ENCODE assay signal across 1 cellular context in the genomic region with DNA sequence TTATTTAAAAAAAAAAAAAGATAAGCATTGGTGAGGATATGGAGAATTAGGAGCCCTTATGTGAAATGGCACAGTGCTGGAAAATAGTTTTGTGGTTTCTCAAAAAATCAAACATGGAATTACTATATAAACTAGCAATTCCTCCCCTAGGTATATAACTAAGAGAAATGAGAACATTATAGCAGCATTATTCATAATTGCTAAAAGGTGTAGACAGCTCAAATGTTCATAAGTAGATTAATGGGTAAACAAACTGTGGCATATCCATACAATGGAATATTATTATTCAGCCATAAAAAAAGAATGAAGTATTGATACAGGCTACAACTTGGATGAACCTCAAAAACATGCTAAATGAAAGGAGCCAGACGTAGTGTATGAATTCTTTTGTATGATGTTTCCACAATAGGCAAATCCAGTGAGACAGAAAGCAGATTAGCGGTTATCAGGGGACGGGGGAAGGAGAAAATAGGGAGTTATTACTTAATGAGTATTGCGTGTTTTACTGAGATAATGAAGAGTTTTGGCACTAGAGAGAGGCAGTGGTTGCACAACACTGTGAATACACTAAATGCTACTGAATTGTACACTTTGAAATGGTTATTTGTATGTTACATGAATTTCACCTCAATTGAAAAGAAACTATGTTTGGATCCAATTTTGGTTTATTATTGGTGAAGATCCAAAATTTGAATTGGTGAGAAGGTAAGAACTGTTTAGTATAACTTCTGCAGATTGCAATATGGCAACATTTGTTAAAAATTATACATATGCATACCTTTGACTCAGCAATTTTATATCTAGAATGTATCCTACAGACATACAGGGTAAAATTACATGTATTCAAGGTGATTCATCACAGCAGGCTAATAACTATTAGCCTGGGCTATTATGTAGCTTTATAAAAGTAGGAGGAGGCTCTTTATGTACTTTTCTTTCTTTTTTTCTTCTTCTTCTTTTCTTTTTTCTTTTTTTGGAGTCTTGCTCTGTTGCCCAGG.
A peak's percentile ranks its signal among the peaks of the same experiment; 100 is the strongest.
TF ChIP-seq lines count a peak whose summit lies in the region.

No MANE protein-coding gene starts in this region.

TF ChIP-seq in K562, 482 proteins besides CTCF, POLR2A, EP300 and RAD21 (continued from another document and continues in another):
- TF ChIP-seq, protein P1, sequence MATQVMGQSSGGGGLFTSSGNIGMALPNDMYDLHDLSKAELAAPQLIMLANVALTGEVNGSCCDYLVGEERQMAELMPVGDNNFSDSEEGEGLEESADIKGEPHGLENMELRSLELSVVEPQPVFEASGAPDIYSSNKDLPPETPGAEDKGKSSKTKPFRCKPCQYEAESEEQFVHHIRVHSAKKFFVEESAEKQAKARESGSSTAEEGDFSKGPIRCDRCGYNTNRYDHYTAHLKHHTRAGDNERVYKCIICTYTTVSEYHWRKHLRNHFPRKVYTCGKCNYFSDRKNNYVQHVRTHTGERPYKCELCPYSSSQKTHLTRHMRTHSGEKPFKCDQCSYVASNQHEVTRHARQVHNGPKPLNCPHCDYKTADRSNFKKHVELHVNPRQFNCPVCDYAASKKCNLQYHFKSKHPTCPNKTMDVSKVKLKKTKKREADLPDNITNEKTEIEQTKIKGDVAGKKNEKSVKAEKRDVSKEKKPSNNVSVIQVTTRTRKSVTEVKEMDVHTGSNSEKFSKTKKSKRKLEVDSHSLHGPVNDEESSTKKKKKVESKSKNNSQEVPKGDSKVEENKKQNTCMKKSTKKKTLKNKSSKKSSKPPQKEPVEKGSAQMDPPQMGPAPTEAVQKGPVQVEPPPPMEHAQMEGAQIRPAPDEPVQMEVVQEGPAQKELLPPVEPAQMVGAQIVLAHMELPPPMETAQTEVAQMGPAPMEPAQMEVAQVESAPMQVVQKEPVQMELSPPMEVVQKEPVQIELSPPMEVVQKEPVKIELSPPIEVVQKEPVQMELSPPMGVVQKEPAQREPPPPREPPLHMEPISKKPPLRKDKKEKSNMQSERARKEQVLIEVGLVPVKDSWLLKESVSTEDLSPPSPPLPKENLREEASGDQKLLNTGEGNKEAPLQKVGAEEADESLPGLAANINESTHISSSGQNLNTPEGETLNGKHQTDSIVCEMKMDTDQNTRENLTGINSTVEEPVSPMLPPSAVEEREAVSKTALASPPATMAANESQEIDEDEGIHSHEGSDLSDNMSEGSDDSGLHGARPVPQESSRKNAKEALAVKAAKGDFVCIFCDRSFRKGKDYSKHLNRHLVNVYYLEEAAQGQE (CRISPR knock-in tag; IDR thresholded peaks at IDR 0.05; ENCODE audit: low read depth) = no peak
- TF ChIP-seq, protein P2, sequence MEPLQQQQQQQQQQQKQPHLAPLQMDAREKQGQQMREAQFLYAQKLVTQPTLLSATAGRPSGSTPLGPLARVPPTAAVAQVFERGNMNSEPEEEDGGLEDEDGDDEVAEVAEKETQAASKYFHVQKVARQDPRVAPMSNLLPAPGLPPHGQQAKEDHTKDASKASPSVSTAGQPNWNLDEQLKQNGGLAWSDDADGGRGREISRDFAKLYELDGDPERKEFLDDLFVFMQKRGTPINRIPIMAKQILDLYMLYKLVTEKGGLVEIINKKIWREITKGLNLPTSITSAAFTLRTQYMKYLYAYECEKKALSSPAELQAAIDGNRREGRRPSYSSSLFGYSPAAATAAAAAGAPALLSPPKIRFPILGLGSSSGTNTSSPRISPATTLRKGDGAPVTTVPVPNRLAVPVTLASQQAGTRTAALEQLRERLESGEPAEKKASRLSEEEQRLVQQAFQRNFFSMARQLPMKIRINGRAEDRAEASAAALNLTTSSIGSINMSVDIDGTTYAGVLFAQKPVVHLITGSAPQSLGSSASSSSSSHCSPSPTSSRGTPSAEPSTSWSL (CRISPR knock-in tag; IDR thresholded peaks at IDR 0.05; ENCODE audit: borderline replicate concordance) = no peak
- TF ChIP-seq ASH1L (IDR thresholded peaks at IDR 0.05; ENCODE audit: borderline replicate concordance, low read depth, partially characterized antibody) (no peak), HMG20B (CRISPR knock-in tag; IDR thresholded peaks at IDR 0.05) (no peak), BACH1 (tag; IDR thresholded peaks at IDR 0.05) (peak; percentile 55; the same call in 1 of the 2 replicates), TAF7 (tag; IDR thresholded peaks at IDR 0.05) (no peak), FIP1L1 (IDR thresholded peaks at IDR 0.05; ENCODE audit: low read depth, low read length, poor library complexity, severe bottlenecking) (no peak), RBM22 (IDR thresholded peaks at IDR 0.05; ENCODE audit: low read depth, low read length, poor library complexity, severe bottlenecking) (no peak), CBX1 (IDR thresholded peaks at IDR 0.05; ENCODE audit: low read depth) (no peak), GATAD2B (IDR thresholded peaks at IDR 0.05; ENCODE audit: borderline replicate concordance) (no peak), PHB (CRISPR knock-in tag; IDR thresholded peaks at IDR 0.05) (no peak), EHMT2 (IDR thresholded peaks at IDR 0.05) (no peak), MAFK (IDR thresholded peaks at IDR 0.05; ENCODE audit: low read length) (peak; percentile 75), KDM5B (IDR thresholded peaks at IDR 0.05; ENCODE audit: insufficient replicate concordance, low read depth, low read length) (no peak), CTBP1 (IDR thresholded peaks at IDR 0.05; ENCODE audit: borderline replicate concordance) (no peak), EP400 (IDR thresholded peaks at IDR 0.05) (0 out of 2 replicates have a peak, but pooled peaks have one; percentile 30), PTTG1 (tag; IDR thresholded peaks at IDR 0.05; ENCODE audit: low read depth) (no peak), SMARCA4 (IDR thresholded peaks at IDR 0.05) (peak; percentile 87), ZEB2 (IDR thresholded peaks at IDR 0.05) (no peak), RBM25 (IDR thresholded peaks at IDR 0.05; ENCODE audit: low read depth, low read length, severe bottlenecking) (no peak), KDM1A (IDR thresholded peaks at IDR 0.05) (peak; percentile 84 to 88), CBX8 (IDR thresholded peaks at IDR 0.05; ENCODE audit: borderline replicate concordance, extremely low read depth, low read depth, low read length, poor library complexity, severe bottlenecking) (no peak)
- TF ChIP-seq, protein P3, sequence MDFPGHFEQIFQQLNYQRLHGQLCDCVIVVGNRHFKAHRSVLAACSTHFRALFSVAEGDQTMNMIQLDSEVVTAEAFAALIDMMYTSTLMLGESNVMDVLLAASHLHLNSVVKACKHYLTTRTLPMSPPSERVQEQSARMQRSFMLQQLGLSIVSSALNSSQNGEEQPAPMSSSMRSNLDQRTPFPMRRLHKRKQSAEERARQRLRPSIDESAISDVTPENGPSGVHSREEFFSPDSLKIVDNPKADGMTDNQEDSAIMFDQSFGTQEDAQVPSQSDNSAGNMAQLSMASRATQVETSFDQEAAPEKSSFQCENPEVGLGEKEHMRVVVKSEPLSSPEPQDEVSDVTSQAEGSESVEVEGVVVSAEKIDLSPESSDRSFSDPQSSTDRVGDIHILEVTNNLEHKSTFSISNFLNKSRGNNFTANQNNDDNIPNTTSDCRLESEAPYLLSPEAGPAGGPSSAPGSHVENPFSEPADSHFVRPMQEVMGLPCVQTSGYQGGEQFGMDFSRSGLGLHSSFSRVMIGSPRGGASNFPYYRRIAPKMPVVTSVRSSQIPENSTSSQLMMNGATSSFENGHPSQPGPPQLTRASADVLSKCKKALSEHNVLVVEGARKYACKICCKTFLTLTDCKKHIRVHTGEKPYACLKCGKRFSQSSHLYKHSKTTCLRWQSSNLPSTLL (IDR thresholded peaks at IDR 0.05) = no peak
- TF ChIP-seq, protein P4, sequence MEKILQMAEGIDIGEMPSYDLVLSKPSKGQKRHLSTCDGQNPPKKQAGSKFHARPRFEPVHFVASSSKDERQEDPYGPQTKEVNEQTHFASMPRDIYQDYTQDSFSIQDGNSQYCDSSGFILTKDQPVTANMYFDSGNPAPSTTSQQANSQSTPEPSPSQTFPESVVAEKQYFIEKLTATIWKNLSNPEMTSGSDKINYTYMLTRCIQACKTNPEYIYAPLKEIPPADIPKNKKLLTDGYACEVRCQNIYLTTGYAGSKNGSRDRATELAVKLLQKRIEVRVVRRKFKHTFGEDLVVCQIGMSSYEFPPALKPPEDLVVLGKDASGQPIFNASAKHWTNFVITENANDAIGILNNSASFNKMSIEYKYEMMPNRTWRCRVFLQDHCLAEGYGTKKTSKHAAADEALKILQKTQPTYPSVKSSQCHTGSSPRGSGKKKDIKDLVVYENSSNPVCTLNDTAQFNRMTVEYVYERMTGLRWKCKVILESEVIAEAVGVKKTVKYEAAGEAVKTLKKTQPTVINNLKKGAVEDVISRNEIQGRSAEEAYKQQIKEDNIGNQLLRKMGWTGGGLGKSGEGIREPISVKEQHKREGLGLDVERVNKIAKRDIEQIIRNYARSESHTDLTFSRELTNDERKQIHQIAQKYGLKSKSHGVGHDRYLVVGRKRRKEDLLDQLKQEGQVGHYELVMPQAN (IDR thresholded peaks at IDR 0.05; ENCODE audit: borderline replicate concordance) = no peak
- TF ChIP-seq, protein P5, sequence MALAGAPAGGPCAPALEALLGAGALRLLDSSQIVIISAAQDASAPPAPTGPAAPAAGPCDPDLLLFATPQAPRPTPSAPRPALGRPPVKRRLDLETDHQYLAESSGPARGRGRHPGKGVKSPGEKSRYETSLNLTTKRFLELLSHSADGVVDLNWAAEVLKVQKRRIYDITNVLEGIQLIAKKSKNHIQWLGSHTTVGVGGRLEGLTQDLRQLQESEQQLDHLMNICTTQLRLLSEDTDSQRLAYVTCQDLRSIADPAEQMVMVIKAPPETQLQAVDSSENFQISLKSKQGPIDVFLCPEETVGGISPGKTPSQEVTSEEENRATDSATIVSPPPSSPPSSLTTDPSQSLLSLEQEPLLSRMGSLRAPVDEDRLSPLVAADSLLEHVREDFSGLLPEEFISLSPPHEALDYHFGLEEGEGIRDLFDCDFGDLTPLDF (CRISPR knock-in tag; IDR thresholded peaks at IDR 0.05) = no peak
- TF ChIP-seq, protein P6, sequence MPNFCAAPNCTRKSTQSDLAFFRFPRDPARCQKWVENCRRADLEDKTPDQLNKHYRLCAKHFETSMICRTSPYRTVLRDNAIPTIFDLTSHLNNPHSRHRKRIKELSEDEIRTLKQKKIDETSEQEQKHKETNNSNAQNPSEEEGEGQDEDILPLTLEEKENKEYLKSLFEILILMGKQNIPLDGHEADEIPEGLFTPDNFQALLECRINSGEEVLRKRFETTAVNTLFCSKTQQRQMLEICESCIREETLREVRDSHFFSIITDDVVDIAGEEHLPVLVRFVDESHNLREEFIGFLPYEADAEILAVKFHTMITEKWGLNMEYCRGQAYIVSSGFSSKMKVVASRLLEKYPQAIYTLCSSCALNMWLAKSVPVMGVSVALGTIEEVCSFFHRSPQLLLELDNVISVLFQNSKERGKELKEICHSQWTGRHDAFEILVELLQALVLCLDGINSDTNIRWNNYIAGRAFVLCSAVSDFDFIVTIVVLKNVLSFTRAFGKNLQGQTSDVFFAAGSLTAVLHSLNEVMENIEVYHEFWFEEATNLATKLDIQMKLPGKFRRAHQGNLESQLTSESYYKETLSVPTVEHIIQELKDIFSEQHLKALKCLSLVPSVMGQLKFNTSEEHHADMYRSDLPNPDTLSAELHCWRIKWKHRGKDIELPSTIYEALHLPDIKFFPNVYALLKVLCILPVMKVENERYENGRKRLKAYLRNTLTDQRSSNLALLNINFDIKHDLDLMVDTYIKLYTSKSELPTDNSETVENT (CRISPR knock-in tag; IDR thresholded peaks at IDR 0.05) = no peak
- TF ChIP-seq, protein P7, sequence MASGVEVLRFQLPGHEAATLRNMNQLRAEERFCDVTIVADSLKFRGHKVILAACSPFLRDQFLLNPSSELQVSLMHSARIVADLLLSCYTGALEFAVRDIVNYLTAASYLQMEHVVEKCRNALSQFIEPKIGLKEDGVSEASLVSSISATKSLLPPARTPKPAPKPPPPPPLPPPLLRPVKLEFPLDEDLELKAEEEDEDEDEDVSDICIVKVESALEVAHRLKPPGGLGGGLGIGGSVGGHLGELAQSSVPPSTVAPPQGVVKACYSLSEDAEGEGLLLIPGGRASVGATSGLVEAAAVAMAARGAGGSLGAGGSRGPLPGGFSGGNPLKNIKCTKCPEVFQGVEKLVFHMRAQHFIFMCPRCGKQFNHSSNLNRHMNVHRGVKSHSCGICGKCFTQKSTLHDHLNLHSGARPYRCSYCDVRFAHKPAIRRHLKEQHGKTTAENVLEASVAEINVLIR (CRISPR knock-in tag; IDR thresholded peaks at IDR 0.05) = no peak
- TF ChIP-seq, protein P8, sequence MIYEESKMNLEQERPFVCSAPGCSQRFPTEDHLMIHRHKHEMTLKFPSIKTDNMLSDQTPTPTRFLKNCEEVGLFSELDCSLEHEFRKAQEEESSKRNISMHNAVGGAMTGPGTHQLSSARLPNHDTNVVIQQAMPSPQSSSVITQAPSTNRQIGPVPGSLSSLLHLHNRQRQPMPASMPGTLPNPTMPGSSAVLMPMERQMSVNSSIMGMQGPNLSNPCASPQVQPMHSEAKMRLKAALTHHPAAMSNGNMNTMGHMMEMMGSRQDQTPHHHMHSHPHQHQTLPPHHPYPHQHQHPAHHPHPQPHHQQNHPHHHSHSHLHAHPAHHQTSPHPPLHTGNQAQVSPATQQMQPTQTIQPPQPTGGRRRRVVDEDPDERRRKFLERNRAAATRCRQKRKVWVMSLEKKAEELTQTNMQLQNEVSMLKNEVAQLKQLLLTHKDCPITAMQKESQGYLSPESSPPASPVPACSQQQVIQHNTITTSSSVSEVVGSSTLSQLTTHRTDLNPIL (CRISPR knock-in tag; IDR thresholded peaks at IDR 0.05) = no peak
